ENCODE assay signal across 9 cellular contexts in genomic region chr2:60337142-60337497, GRCh38.
A peak's percentile ranks its signal among the peaks of the same experiment; 100 is the strongest.
DNase-seq lines count a peak whose midpoint lies in the region; ATAC-seq and TF ChIP-seq lines count a peak whose summit lies in the region.
"Had no signal": no experiment of that assay in that cellular context is flagged by ENCODE, and none has a peak within 500 bp of the region (broad histone marks: within the 10 kb centered on the region; RNA-seq: fewer than 3 reads in every experiment).

No MANE protein-coding gene starts in this region.

- no peaks in the 10 kb centered on the region for H3K9me3 ChIP-seq in osteoblast (ENCODE audit: low read depth, low read length)

- H3K4me1 Mint-ChIP-seq in activated B cell treated with CpG ODN at 0.5 μM for 24 hours, result peaks cover 65% of the 10 kb centered on the region
- H3K4me1 Mint-ChIP-seq in osteocyte (ENCODE audit: unreplicated experiment), result no peaks in the 10 kb centered on the region
- H3K4me1 Mint-ChIP-seq: activated CD4-positive, alpha-beta memory T cell treated with anti-CD3 and anti-CD28 coated beads, Interleukin-2, amount 10 ng/mL, durations not matched to agents 7 days and 5 days had no signal

- no peaks in the 10 kb centered on the region for H3K9me3 Mint-ChIP-seq in activated B cell treated with CpG ODN at 0.5 μM for 24 hours
- no peaks in the 10 kb centered on the region for H3K9me3 Mint-ChIP-seq in osteocyte (ENCODE audit: unreplicated experiment)
- H3K9me3 Mint-ChIP-seq: activated CD4-positive, alpha-beta memory T cell treated with anti-CD3 and anti-CD28 coated beads, Interleukin-2, amount 10 ng/mL, durations not matched to agents 7 days and 5 days had no signal

- no peak overlapping the region for H3K27ac ChIP-seq in osteoblast (ENCODE audit: low read depth, low read length)

- H3K4me3 ChIP-seq in osteoblast (ENCODE audit: insufficient read depth, low read length), result no peak overlapping the region

- no peak overlapping the region for H3K4me2 ChIP-seq in osteoblast (ENCODE audit: insufficient read depth, low read length)

- H3K36me3 Mint-ChIP-seq in activated B cell treated with CpG ODN at 0.5 μM for 24 hours (ENCODE audit: low read depth) (peaks cover 7% of the 10 kb centered on the region), osteocyte (ENCODE audit: unreplicated experiment) (no peaks in the 10 kb centered on the region)

- CTCF ChIA-PET in activated B cell treated with CpG ODN at 0.5 μM for 24 hours (lab: Charles Lee), result interaction anchor here (0.6 to 1.7 kb wide), 8 partner anchors 15 to 214 kb away, joined by 3 to 13 read pairs (median 4); no protein-coding TSS in a partner anchor

- H3K79me2 ChIP-seq in osteoblast (ENCODE audit: insufficient read depth, low read length), result no peaks in the 10 kb centered on the region

- no peaks in the 10 kb centered on the region for H3K4me1 ChIP-seq in osteoblast (ENCODE audit: insufficient read depth, low read length)

- H4K20me1 ChIP-seq in osteoblast (ENCODE audit: insufficient read depth, low read length), result no peaks in the 10 kb centered on the region

- intact Hi-C loops in activated B cell treated with CpG ODN at 0.5 μM for 24 hours (cut with micrococcal nuclease), result loop anchor here (1.0 to 10.0 kb wide), 4 partner anchors 10 to 1312 kb away; no protein-coding TSS in a partner anchor

- H3K4me3 Mint-ChIP-seq in activated B cell treated with CpG ODN at 0.5 μM for 24 hours, result peak overlapping the region; percentile 32
- H3K4me3 Mint-ChIP-seq in osteocyte (ENCODE audit: unreplicated experiment), result no peak overlapping the region
- H3K4me3 Mint-ChIP-seq: activated CD4-positive, alpha-beta memory T cell treated with anti-CD3 and anti-CD28 coated beads, Interleukin-2, amount 10 ng/mL, durations not matched to agents 7 days and 5 days had no signal

- ATAC-seq in GM18511 (IDR thresholded peaks at IDR 0.05; ENCODE audit: unreplicated experiment) (peak; percentile 48), HG03354 (IDR thresholded peaks at IDR 0.05; ENCODE audit: poor library complexity, severe bottlenecking, unreplicated experiment) (peak; percentile 42), activated B cell treated with CpG ODN at 0.5 μM for 24 hours (ENCODE audit: low read depth) (peak; percentile 80)

- no peak for TF ChIP-seq CTCF in activated B cell treated with CpG ODN at 0.5 μM for 24 hours (IDR thresholded peaks at IDR 0.05)
- TF ChIP-seq CTCF in osteocyte (IDR thresholded peaks at IDR 0.05), result no peak
- TF ChIP-seq CTCF in osteoblast (IDR thresholded peaks at IDR 0.05; ENCODE audit: extremely low read depth, low read depth, low read length), result no peak

- H3K27me3 Mint-ChIP-seq in activated B cell treated with CpG ODN at 0.5 μM for 24 hours, result no peaks in the 10 kb centered on the region
- H3K27me3 Mint-ChIP-seq in osteocyte (ENCODE audit: unreplicated experiment), result no peaks in the 10 kb centered on the region

- POLR2A ChIA-PET in activated B cell treated with CpG ODN at 0.5 μM for 24 hours (lab: Charles Lee), result interaction anchor here (0.5 to 3.4 kb wide), 12 partner anchors 13 to 217 kb away, joined by 3 to 51 read pairs (median 6); partner anchors contain the start of gene BCL11A

- H3K27ac Mint-ChIP-seq in activated B cell treated with CpG ODN at 0.5 μM for 24 hours (peak overlapping the region; percentile 95), osteocyte (ENCODE audit: unreplicated experiment) (no peak overlapping the region)
- H3K27ac Mint-ChIP-seq: activated CD4-positive, alpha-beta memory T cell treated with anti-CD3 and anti-CD28 coated beads, Interleukin-2, amount 10 ng/mL, durations not matched to agents 7 days and 5 days had no signal

- no peak overlapping the region for H2AFZ ChIP-seq in osteoblast (ENCODE audit: low read length)

- no peaks in the 10 kb centered on the region for H3K27me3 ChIP-seq in osteoblast (ENCODE audit: insufficient read depth, low read length)

- DNase-seq in activated B cell treated with CpG ODN at 0.5 μM for 24 hours (no peak), osteocyte (ENCODE audit: extremely low spot score, unreplicated experiment) (peak; percentile 69), osteoblast (ENCODE audit: insufficient read length, low spot score, missing footprints) (no peak), globus pallidus (ENCODE audit: low spot score) (no peak)
- no peak for DNase-seq in stimulated activated CD4-positive, alpha-beta T cell treated with anti-CD3 and anti-CD28 coated beads, Interleukin-2, amount 100 ng/mL, for 24 hours
- DNase-seq: activated CD4-positive, alpha-beta memory T cell treated with anti-CD3 and anti-CD28 coated beads, Interleukin-2, amount 10 ng/mL, durations not matched to agents 7 days and 5 days; stimulated activated CD4-positive, alpha-beta T cell treated with anti-CD3 and anti-CD28 coated beads, Interleukin-12 subunit alpha, Interleukin-12 subunit beta, amount 100 ng/mL, for 4 hours had no signal

- no peaks in the 10 kb centered on the region for H3K36me3 ChIP-seq in osteoblast (ENCODE audit: insufficient read depth, low read length)
